Comparison of ENCODE assay signal across 3 cellular contexts in the genomic region with DNA sequence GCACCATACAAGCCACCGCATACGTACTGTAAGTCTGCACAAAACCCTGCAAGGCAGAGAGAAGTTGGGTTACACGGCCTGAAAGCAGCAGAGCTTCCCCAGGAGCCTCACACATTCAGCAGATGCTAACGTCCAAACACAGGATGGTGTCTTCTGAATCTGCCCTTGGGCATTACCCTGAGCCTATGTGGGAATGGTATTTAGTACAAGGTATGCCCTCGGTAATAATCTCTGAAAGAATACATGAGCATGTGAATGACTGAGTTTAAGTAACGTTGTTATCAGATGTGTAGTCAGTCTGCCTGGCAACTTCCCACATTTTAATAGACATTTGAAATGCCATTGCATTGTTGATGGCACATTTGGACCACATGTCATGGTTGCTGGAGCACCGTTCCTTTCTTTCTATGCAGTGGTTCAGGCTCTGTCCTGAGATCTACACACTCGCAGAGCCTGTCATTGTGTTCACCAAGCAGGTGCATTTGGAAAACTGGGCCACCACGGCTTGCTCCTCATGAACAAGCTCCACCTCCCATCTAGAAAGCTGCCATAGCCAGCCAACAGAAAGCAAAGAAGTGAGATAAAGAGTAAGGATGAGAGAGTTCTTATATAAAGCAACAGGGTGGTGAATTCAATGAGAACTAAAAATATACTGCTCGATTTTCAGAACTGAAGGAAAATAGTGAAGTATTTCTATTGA.
"Had no signal": no experiment of that assay in that cellular context is flagged by ENCODE, and none has a peak within 500 bp of the region (broad histone marks: within the 10 kb centered on the region; RNA-seq: fewer than 3 reads in every experiment).

No MANE protein-coding gene starts in this region.

- ATAC-seq: GM12878 had no signal

- H3K4me3 ChIP-seq: GM12878 had no signal

- DNase-seq: GDM1, GF-D8 had no signal
